ENCODE assay signal across 9 cellular contexts in genomic region chr17:17722081-17722905, GRCh38. TPM values are rescaled to one million over a fixed set of nuclear protein-coding genes. Genes with fewer than 3 reads are reported as not detected.
A peak's percentile ranks its signal among the peaks of the same experiment; 100 is the strongest.
DNase-seq lines count a peak whose midpoint lies in the region; ATAC-seq and TF ChIP-seq lines count a peak whose summit lies in the region.
"Had no signal": no experiment of that assay in that cellular context is flagged by ENCODE, and none has a peak within 500 bp of the region (broad histone marks: within the 10 kb centered on the region; RNA-seq: fewer than 3 reads in every experiment).

No MANE protein-coding gene starts in this region.

- H3K27me3 Mint-ChIP-seq in activated CD4-positive, alpha-beta T cell treated with anti-CD3 and anti-CD28 coated beads for 36 hours, result peaks cover 24% of the 10 kb centered on the region
- H3K27me3 Mint-ChIP-seq in activated CD4-positive, alpha-beta T cell treated with anti-CD3 and anti-CD28 coated beads, Interleukin-2, amount 10 ng/mL, durations not matched to agents 7 days and 5 days, result peaks cover 46% of the 10 kb centered on the region

- H3K4me3 ChIP-seq in stomach, result peak overlapping the region; percentile 51 to 68 (median 55)
- no peak overlapping the region for H3K4me3 ChIP-seq in lower leg skin (ENCODE audit: low read depth, poor library complexity, severe bottlenecking)

- H3K4me1 ChIP-seq in stomach, result peaks cover 37 to 77% (median 56%) of the 10 kb centered on the region in 4 donors

- peak overlapping the region; percentile 73 for H3K4me3 Mint-ChIP-seq in activated CD4-positive, alpha-beta T cell treated with anti-CD3 and anti-CD28 coated beads for 36 hours
- no peak overlapping the region for H3K4me3 Mint-ChIP-seq in activated CD4-positive, alpha-beta T cell treated with anti-CD3 and anti-CD28 coated beads, Interleukin-2, amount 10 ng/mL, durations not matched to agents 7 days and 5 days

- WGBS in stomach, 5 donors, result 58 to 77% (median 68%) methylated on average over 44 to 68 of the region's 68 CpGs
- WGBS in lower leg skin, 2 donors, result 52 to 64% methylated on average over 66 to 67 of the region's 68 CpGs

- peaks cover 0 to 34% (median 0%) of the 10 kb centered on the region in 3 donors for H3K27me3 ChIP-seq in stomach

- no peaks in the 10 kb centered on the region for H3K9me3 Mint-ChIP-seq in activated CD4-positive, alpha-beta T cell treated with anti-CD3 and anti-CD28 coated beads for 36 hours (ENCODE audit: low read depth)
- no peaks in the 10 kb centered on the region for H3K9me3 Mint-ChIP-seq in activated CD4-positive, alpha-beta T cell treated with anti-CD3 and anti-CD28 coated beads, Interleukin-2, amount 10 ng/mL, durations not matched to agents 7 days and 5 days

- H3K36me3 Mint-ChIP-seq in activated CD4-positive, alpha-beta T cell treated with anti-CD3 and anti-CD28 coated beads for 36 hours (ENCODE audit: low read depth), result peaks cover 2% of the 10 kb centered on the region
- peaks cover 8% of the 10 kb centered on the region for H3K36me3 Mint-ChIP-seq in activated CD4-positive, alpha-beta T cell treated with anti-CD3 and anti-CD28 coated beads, Interleukin-2, amount 10 ng/mL, durations not matched to agents 7 days and 5 days (ENCODE audit: low read depth)

- TF ChIP-seq POLR2A in stomach (IDR thresholded peaks at IDR 0.05), result no peak
- no peak for TF ChIP-seq POLR2A in lower leg skin (IDR thresholded peaks at IDR 0.05)

- TF ChIP-seq CTCF in stomach (IDR thresholded peaks at IDR 0.05), result no peak
- no peak for TF ChIP-seq CTCF in lower leg skin (IDR thresholded peaks at IDR 0.05)

- H3K4me1 Mint-ChIP-seq in activated CD4-positive, alpha-beta T cell treated with anti-CD3 and anti-CD28 coated beads for 36 hours, result peaks cover 51% of the 10 kb centered on the region
- H3K4me1 Mint-ChIP-seq in activated CD4-positive, alpha-beta T cell treated with anti-CD3 and anti-CD28 coated beads, Interleukin-2, amount 10 ng/mL, durations not matched to agents 7 days and 5 days, result peaks cover 39% of the 10 kb centered on the region

- intact Hi-C loops in activated CD4-positive, alpha-beta T cell treated with anti-CD3 and anti-CD28 coated beads for 36 hours (cut with DNase I, micrococcal nuclease), result loop anchor here (2.0 kb wide), 2 partner anchors 39 to 41 kb away; partner anchors contain the start of gene RAI1 (in 1 of the 2)
- intact Hi-C loops in stomach (cut with DNase I; ENCODE audit: low total_unique reads), result no loop called here
- intact Hi-C loops in lower leg skin (cut with DNase I; ENCODE audit: low total_unique reads), result loop anchor here (5.0 kb wide), 1 partner anchor 40 kb away; the partner anchor contains the start of gene RAI1

- ATAC-seq in activated CD4-positive, alpha-beta T cell treated with anti-CD3 and anti-CD28 coated beads for 36 hours, result no peak
- ATAC-seq: HCT116 had no signal

- peak; percentile 24 for DNase-seq in activated CD4-positive, alpha-beta T cell treated with anti-CD3 and anti-CD28 coated beads for 36 hours
- no peak for DNase-seq in activated CD4-positive, alpha-beta T cell treated with anti-CD3 and anti-CD28 coated beads, Interleukin-2, amount 10 ng/mL, durations not matched to agents 7 days and 5 days
- DNase-seq in amniotic epithelial cell (ENCODE audit: low read depth) (peak; percentile 51), islet precursor cell (peak; percentile 83), stomach (no peak), COLO668 (lab: John Stamatoyannopoulos, UW; ENCODE audit: unreplicated experiment) (no peak), lower leg skin (ENCODE audit: low spot score in 2 of 2) (no peak), NCI-H345 treated with DMSO at 0.1 percent for 48 hours (lab: John Stamatoyannopoulos, UW; ENCODE audit: unreplicated experiment) (no peak)

- CTCF ChIA-PET in activated CD4-positive, alpha-beta T cell treated with anti-CD3 and anti-CD28 coated beads for 36 hours (lab: Charles Lee), result interaction anchor here (1.0 kb wide), 1 partner anchor 20 kb away, joined by 3 read pairs; no protein-coding TSS in a partner anchor
- CTCF ChIA-PET in activated CD4-positive, alpha-beta T cell treated with anti-CD3 and anti-CD28 coated beads, Interleukin-2, amount 10 ng/mL, durations not matched to agents 7 days and 5 days (lab: Charles Lee), result interaction anchor here (1.0 to 2.1 kb wide), 2 partner anchors 8 to 44 kb away, joined by 3 to 7 read pairs; no protein-coding TSS in a partner anchor

- no peaks in the 10 kb centered on the region for H3K9me3 ChIP-seq in stomach

- H3K27ac Mint-ChIP-seq in activated CD4-positive, alpha-beta T cell treated with anti-CD3 and anti-CD28 coated beads for 36 hours, result no peak overlapping the region
- no peak overlapping the region for H3K27ac Mint-ChIP-seq in activated CD4-positive, alpha-beta T cell treated with anti-CD3 and anti-CD28 coated beads, Interleukin-2, amount 10 ng/mL, durations not matched to agents 7 days and 5 days

- peak overlapping the region in 2 of 5 donors; percentile 55 to 71 for H3K27ac ChIP-seq in stomach

- no peak for TF ChIP-seq EP300 in stomach (IDR thresholded peaks at IDR 0.05)

- POLR2A ChIA-PET in activated CD4-positive, alpha-beta T cell treated with anti-CD3 and anti-CD28 coated beads for 36 hours (lab: Charles Lee), result no interaction called here
- POLR2A ChIA-PET in activated CD4-positive, alpha-beta T cell treated with anti-CD3 and anti-CD28 coated beads, Interleukin-2, amount 10 ng/mL, durations not matched to agents 7 days and 5 days (lab: Charles Lee), result no interaction called here

- peaks cover 0 to 5% (median 0%) of the 10 kb centered on the region in 4 donors for H3K36me3 ChIP-seq in stomach

RNA-seq across cellular contexts. Expression of gene RAI1, which starts 41.0 kb away (rescaled TPM):
- 10 to 100 TPM; 13.6 to 16.4 TPM for total RNA-seq in activated CD4-positive, alpha-beta T cell treated with anti-CD3 and anti-CD28 coated beads for 36 hours
- total RNA-seq in activated CD4-positive, alpha-beta T cell treated with anti-CD3 and anti-CD28 coated beads, Interleukin-2, amount 10 ng/mL, durations not matched to agents 7 days and 5 days, result 10 to 100 TPM; 18.1 to 18.5 TPM
- total RNA-seq in stomach (10 to 100 TPM; 19.1 to 94.5 (median 46.9) TPM), lower leg skin (10 to 100 TPM; 19.4 to 38.2 (median 35.3) TPM)
- polyA plus RNA-seq in stomach, result 10 to 100 TPM in 2 of 3 donors, 1 to 10 TPM in 1; 4.6 to 12.5 (median 12.0) TPM

Comparison
In these comparisons a context has a peak if more than half of its experiments do, and no peak if none do; other contexts are left out.
1. DNase-seq: peak in activated CD4-positive, alpha-beta T cell treated with anti-CD3 and anti-CD28 coated beads for 36 hours (single experiment), amniotic epithelial cell (single experiment) and islet precursor cell (single experiment); none in activated CD4-positive, alpha-beta T cell treated with anti-CD3 and anti-CD28 coated beads, Interleukin-2, amount 10 ng/mL, durations not matched to agents 7 days and 5 days (single experiment), stomach (single experiment), COLO668 (single experiment), lower leg skin (0 of 2) and NCI-H345 treated with DMSO at 0.1 percent for 48 hours (single experiment).